Comparison of ENCODE assay signal across 16 cellular contexts in the genomic region with DNA sequence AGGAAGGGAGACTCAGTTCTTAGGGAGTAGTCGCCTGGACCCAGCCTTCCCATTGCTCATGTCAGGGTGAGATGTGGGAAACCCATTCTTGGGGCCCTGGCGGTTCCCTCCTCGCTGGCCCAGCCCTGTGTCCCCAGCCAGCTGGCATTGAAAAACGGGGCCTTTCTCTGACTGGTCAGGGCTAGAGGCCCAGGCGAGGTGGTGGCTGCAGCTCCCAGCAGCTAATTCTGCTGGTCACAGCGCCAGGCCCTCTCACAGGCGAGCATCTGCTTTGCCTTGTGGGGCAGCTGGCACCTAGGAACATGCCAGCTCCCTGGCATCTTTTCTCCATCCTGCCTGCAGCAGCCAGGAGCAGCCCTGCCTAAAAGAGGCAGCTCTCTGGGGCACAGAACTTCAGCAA. TPM values are rescaled to one million over a fixed set of nuclear protein-coding genes. Genes with fewer than 3 reads are reported as not detected.
DNase-seq lines count a peak whose midpoint lies in the region; ATAC-seq and TF ChIP-seq lines count a peak whose summit lies in the region.
"Had no signal": no experiment of that assay in that cellular context is flagged by ENCODE, and none has a peak within 500 bp of the region (broad histone marks: within the 10 kb centered on the region; RNA-seq: fewer than 3 reads in every experiment).

No MANE protein-coding gene starts in this region.

- no peaks in the 10 kb centered on the region for H4K20me1 ChIP-seq in GM23248 (ENCODE audit: insufficient read depth)

- peak; percentile 33 for DNase-seq in GM23248
- DNase-seq in caudate nucleus (lab: John Stamatoyannopoulos, UW) = peak in 47 of 61 donors; percentile 11 to 94 (median 41)
- DNase-seq in left ventricle myocardium inferior = peak; percentile 67
- DNase-seq in putamen (ENCODE audit: low spot score) = peak; percentile 39
- DNase-seq in activated T-cell treated with anti-CD3 and anti-CD28 coated beads, Interleukin-2, amount 50 U/mL, for 1 hour = no peak
- DNase-seq in activated T-cell treated with anti-CD3 and anti-CD28 coated beads for 4 hours = no peak
- no peak for DNase-seq in Kasumi-1 (lab: John Stamatoyannopoulos, UW)
- no peak for DNase-seq in activated T-cell treated with anti-CD3 and anti-CD28 coated beads, Interleukin-2, amount 50 U/mL, for 4 hours
- DNase-seq: activated CD4-positive, alpha-beta T cell treated with anti-CD3 and anti-CD28 coated beads for 36 hours; BE2C; NCI-H2029; T-helper 9 cell; testis had no signal

- intact Hi-C loops in left ventricle myocardium inferior (cut with micrococcal nuclease) = no loop called here

- H3K4me2 ChIP-seq in GM23248 (ENCODE audit: unreplicated experiment) = no peak overlapping the region

- H3K79me2 ChIP-seq in GM23248 (ENCODE audit: insufficient read depth) = no peaks in the 10 kb centered on the region

- peaks cover 42% of the 10 kb centered on the region for H3K4me1 Mint-ChIP-seq in activated T-cell treated with anti-CD3 and anti-CD28 coated beads, Interleukin-2, amount 50 U/mL, for 4 hours (ENCODE audit: low read depth)
- H3K4me1 Mint-ChIP-seq: memory B cell had no signal

- no peaks in the 10 kb centered on the region for H3K36me3 ChIP-seq in GM23248 (ENCODE audit: low read depth)
- no peaks in the 10 kb centered on the region for H3K36me3 ChIP-seq in left ventricle myocardium inferior
- H3K36me3 ChIP-seq: BE2C had no signal

- no peak for ATAC-seq in activated T-cell treated with anti-CD3 and anti-CD28 coated beads, Interleukin-2, amount 50 U/mL, for 4 hours

- H3K9me2 ChIP-seq in GM23248 (ENCODE audit: insufficient read depth) = no peaks in the 10 kb centered on the region

- no peaks in the 10 kb centered on the region for H3F3A ChIP-seq in GM23248 (ENCODE audit: insufficient read depth)

- peaks cover 2% of the 10 kb centered on the region for H3K36me3 Mint-ChIP-seq in activated T-cell treated with anti-CD3 and anti-CD28 coated beads, Interleukin-2, amount 50 U/mL, for 4 hours (ENCODE audit: insufficient read depth)
- H3K36me3 Mint-ChIP-seq: memory B cell had no signal

- H3K4me3 Mint-ChIP-seq in activated T-cell treated with anti-CD3 and anti-CD28 coated beads, Interleukin-2, amount 50 U/mL, for 4 hours = no peak overlapping the region
- H3K4me3 Mint-ChIP-seq: activated CD4-positive, alpha-beta T cell treated with anti-CD3 and anti-CD28 coated beads for 36 hours; dendritic cell treated with granulocyte-macrophage colony-stimulating factor and Interleukin-4, amounts not matched to agents 40 ng/mL and 50 ng/mL, for 4 days; HFFc6; memory B cell had no signal

- peak; percentile 31 for TF ChIP-seq CTCF in left ventricle myocardium inferior (IDR thresholded peaks at IDR 0.05; ENCODE audit: borderline replicate concordance)

- no peak overlapping the region for H3K4me3 ChIP-seq in GM23248
- no peak overlapping the region for H3K4me3 ChIP-seq in left ventricle myocardium inferior
- H3K4me3 ChIP-seq: testis had no signal

- peaks cover 4% of the 10 kb centered on the region; the same call in 1 of the 2 replicates for H3K4me1 ChIP-seq in GM23248 (ENCODE audit: insufficient read depth)
- H3K4me1 ChIP-seq in left ventricle myocardium inferior = peaks cover 84% of the 10 kb centered on the region
- H3K4me1 ChIP-seq: testis had no signal

- H3K27ac ChIP-seq in GM23248 (no peak overlapping the region), caudate nucleus (ENCODE audit: low read depth, low read length) (no peak overlapping the region), left ventricle myocardium inferior (replicated peaks) (peak overlapping the region; percentile 74)
- H3K27ac ChIP-seq: testis had no signal

- H3K9me3 ChIP-seq in GM23248 (ENCODE audit: low read depth) (no peaks in the 10 kb centered on the region), left ventricle myocardium inferior (replicated peaks) (no peaks in the 10 kb centered on the region)
- H3K9me3 ChIP-seq: BE2C, testis had no signal

- no peaks in the 10 kb centered on the region for H3K9me3 Mint-ChIP-seq in activated T-cell treated with anti-CD3 and anti-CD28 coated beads, Interleukin-2, amount 50 U/mL, for 4 hours
- H3K9me3 Mint-ChIP-seq: dendritic cell treated with granulocyte-macrophage colony-stimulating factor and Interleukin-4, amounts not matched to agents 40 ng/mL and 50 ng/mL, for 4 days; HFFc6; memory B cell had no signal

- in situ Hi-C loops in GM23248 (cut with MboI) = no loop called here

- 20 to 27% methylated on average over 6 to 7 of the region's 7 CpGs for WGBS in GM23248 (ENCODE audit: low coverage in 1 of 2, low lambda C conversion rate in 2 of 2, missing lambda C conversion rate in 2 of 2), 2 experiments

- peaks cover 26% of the 10 kb centered on the region for H3K27me3 ChIP-seq in GM23248 (replicated peaks; ENCODE audit: insufficient read depth)
- H3K27me3 ChIP-seq in left ventricle myocardium inferior (ENCODE audit: low read depth) = no peaks in the 10 kb centered on the region
- H3K27me3 ChIP-seq: BE2C, testis had no signal

- H3K9ac ChIP-seq in GM23248 = no peak overlapping the region

- no peak overlapping the region for H2AFZ ChIP-seq in GM23248

- no peaks in the 10 kb centered on the region for H3K27me3 Mint-ChIP-seq in activated T-cell treated with anti-CD3 and anti-CD28 coated beads, Interleukin-2, amount 50 U/mL, for 4 hours (ENCODE audit: low read depth)
- H3K27me3 Mint-ChIP-seq: activated CD4-positive, alpha-beta T cell treated with anti-CD3 and anti-CD28 coated beads for 36 hours had no signal

RNA-seq across cellular contexts. Expression of a gene that starts 20.1 kb away (rescaled TPM):
- 0.54 TPM in 1 of 2 replicates, not detected in the other for total RNA-seq in GM23248 (2014; rRNA removed; shearing (Covaris generic))
- 0.09 and 0.20 TPM in 2 replicates for polyA plus RNA-seq in GM23248 (2016; fragmentation: Nextera tagmentation; extraction: Ambion mirVana)
- total RNA-seq in left ventricle myocardium inferior = 129 TPM
- 1 to 10 TPM in 2 of 3 donors, under 1 TPM in 1; 0.84 to 2.0 (median 1.5) TPM for total RNA-seq in activated T-cell treated with anti-CD3 and anti-CD28 coated beads, Interleukin-2, amount 50 U/mL, for 4 hours

Comparison
In these comparisons a context has a peak if more than half of its experiments do, and no peak if none do; other contexts are left out.
1. DNase-seq: peak in GM23248 (single experiment), caudate nucleus (47 of 61), left ventricle myocardium inferior (single experiment) and putamen (single experiment); none in activated T-cell treated with anti-CD3 and anti-CD28 coated beads, Interleukin-2, amount 50 U/mL, for 1 hour (single experiment), activated T-cell treated with anti-CD3 and anti-CD28 coated beads for 4 hours (single experiment), Kasumi-1 (0 of 2) and activated T-cell treated with anti-CD3 and anti-CD28 coated beads, Interleukin-2, amount 50 U/mL, for 4 hours (single experiment).
2. RNA of a gene that starts 20.1 kb away (total RNA-seq): 129 TPM in left ventricle myocardium inferior (single experiment); 0.84 to 2.0 TPM in activated T-cell treated with anti-CD3 and anti-CD28 coated beads, Interleukin-2, amount 50 U/mL, for 4 hours and 0.54 TPM in GM23248; every median in the first group is over 10 times any median in the second.